ENCODE assay signal across 23 cellular contexts in genomic region chr1:160488347-160489058, GRCh38. TPM values are rescaled to one million over a fixed set of nuclear protein-coding genes. Genes with fewer than 3 reads are reported as not detected.
DNase-seq lines count a peak whose midpoint lies in the region; ATAC-seq and TF ChIP-seq lines count a peak whose summit lies in the region.
"Had no signal": no experiment of that assay in that cellular context is flagged by ENCODE, and none has a peak within 500 bp of the region (broad histone marks: within the 10 kb centered on the region; RNA-seq: fewer than 3 reads in every experiment).

No MANE protein-coding gene starts in this region.

- TF ChIP-seq CTCF in ascending aorta (IDR thresholded peaks at IDR 0.05) = no peak

- ATAC-seq in stimulated activated naive CD8-positive, alpha-beta T cell treated with anti-CD3 and anti-CD28 coated beads, Interleukin-15, amount 100 ng/mL, for 72 hours = no peak
- ATAC-seq in HG03135 (IDR thresholded peaks at IDR 0.05; ENCODE audit: unreplicated experiment) (peak; percentile 69), GM21381 (IDR thresholded peaks at IDR 0.05; ENCODE audit: unreplicated experiment) (no peak), GM18498 (IDR thresholded peaks at IDR 0.05; ENCODE audit: unreplicated experiment) (no peak)
- ATAC-seq in activated naive CD8-positive, alpha-beta T cell treated with anti-CD3 and anti-CD28 coated beads, Interleukin-2, amount 50 U/mL, for 24 hours = no peak
- ATAC-seq: left ventricle myocardium superior, right cardiac atrium had no signal

- H3K27me3 Mint-ChIP-seq in stimulated activated naive CD8-positive, alpha-beta T cell treated with anti-CD3 and anti-CD28 coated beads, Interleukin-15, Interleukin-2, amounts not matched to agents 100 ng/mL and 50 ng/mL, for 24 hours = no peaks in the 10 kb centered on the region
- H3K27me3 Mint-ChIP-seq in stimulated activated naive CD8-positive, alpha-beta T cell treated with anti-CD3 and anti-CD28 coated beads, Interleukin-15, amount 100 ng/mL, for 72 hours = no peaks in the 10 kb centered on the region
- no peaks in the 10 kb centered on the region for H3K27me3 Mint-ChIP-seq in activated naive CD8-positive, alpha-beta T cell treated with anti-CD3 and anti-CD28 coated beads, Interleukin-2, amount 50 U/mL, for 24 hours

- H3K27ac Mint-ChIP-seq in stimulated activated naive CD8-positive, alpha-beta T cell treated with anti-CD3 and anti-CD28 coated beads, Interleukin-15, Interleukin-2, amounts not matched to agents 100 ng/mL and 50 ng/mL, for 24 hours = peak overlapping the region; percentile 67
- H3K27ac Mint-ChIP-seq in stimulated activated naive CD8-positive, alpha-beta T cell treated with anti-CD3 and anti-CD28 coated beads, Interleukin-15, amount 100 ng/mL, for 72 hours = no peak overlapping the region
- H3K27ac Mint-ChIP-seq in activated naive CD8-positive, alpha-beta T cell treated with anti-CD3 and anti-CD28 coated beads, Interleukin-2, amount 50 U/mL, for 24 hours = peak overlapping the region; percentile 73
- H3K27ac Mint-ChIP-seq: activated T-helper 2 cell treated with anti-CD3 and anti-CD28 coated beads, Interferon-gamma antibody, Interleukin-2, Interleukin-4, amounts not matched to agents 10 μg/mL and 5 μg/mL and 100 μg/mL, durations not matched to agents 14 hours and 24 hours and 36 hours had no signal

- H3K4me1 Mint-ChIP-seq in stimulated activated naive CD8-positive, alpha-beta T cell treated with anti-CD3 and anti-CD28 coated beads, Interleukin-15, Interleukin-2, amounts not matched to agents 100 ng/mL and 50 ng/mL, for 24 hours (ENCODE audit: low read depth) = peaks cover 55% of the 10 kb centered on the region
- H3K4me1 Mint-ChIP-seq in stimulated activated naive CD8-positive, alpha-beta T cell treated with anti-CD3 and anti-CD28 coated beads, Interleukin-15, amount 100 ng/mL, for 72 hours = peaks cover 34% of the 10 kb centered on the region
- peaks cover 49% of the 10 kb centered on the region for H3K4me1 Mint-ChIP-seq in activated naive CD8-positive, alpha-beta T cell treated with anti-CD3 and anti-CD28 coated beads, Interleukin-2, amount 50 U/mL, for 24 hours

- no peak overlapping the region for H3K4me3 Mint-ChIP-seq in stimulated activated naive CD8-positive, alpha-beta T cell treated with anti-CD3 and anti-CD28 coated beads, Interleukin-15, Interleukin-2, amounts not matched to agents 100 ng/mL and 50 ng/mL, for 24 hours
- no peak overlapping the region for H3K4me3 Mint-ChIP-seq in stimulated activated naive CD8-positive, alpha-beta T cell treated with anti-CD3 and anti-CD28 coated beads, Interleukin-15, amount 100 ng/mL, for 72 hours
- H3K4me3 Mint-ChIP-seq in activated naive CD8-positive, alpha-beta T cell treated with anti-CD3 and anti-CD28 coated beads, Interleukin-2, amount 50 U/mL, for 24 hours = no peak overlapping the region

- no peak overlapping the region for H3K4me3 ChIP-seq in ascending aorta
- H3K4me3 ChIP-seq: esophagus muscularis mucosa, tibial nerve had no signal

- no peaks in the 10 kb centered on the region for H3K9me3 ChIP-seq in ascending aorta
- H3K9me3 ChIP-seq: esophagus muscularis mucosa, tibial nerve had no signal

- intact Hi-C loops in ascending aorta (cut with DNase I) = no loop called here

- peaks cover 42% of the 10 kb centered on the region for H3K36me3 Mint-ChIP-seq in stimulated activated naive CD8-positive, alpha-beta T cell treated with anti-CD3 and anti-CD28 coated beads, Interleukin-15, Interleukin-2, amounts not matched to agents 100 ng/mL and 50 ng/mL, for 24 hours (ENCODE audit: low read depth)
- H3K36me3 Mint-ChIP-seq in activated naive CD8-positive, alpha-beta T cell treated with anti-CD3 and anti-CD28 coated beads, Interleukin-2, amount 50 U/mL, for 24 hours (ENCODE audit: low read depth) = peaks cover 66% of the 10 kb centered on the region

- H3K9me3 Mint-ChIP-seq in stimulated activated naive CD8-positive, alpha-beta T cell treated with anti-CD3 and anti-CD28 coated beads, Interleukin-15, Interleukin-2, amounts not matched to agents 100 ng/mL and 50 ng/mL, for 24 hours = peaks cover 8% of the 10 kb centered on the region
- peaks cover 6 to 7% of the 10 kb centered on the region in 2 donors for H3K9me3 Mint-ChIP-seq in stimulated activated naive CD8-positive, alpha-beta T cell treated with anti-CD3 and anti-CD28 coated beads, Interleukin-15, amount 100 ng/mL, for 72 hours
- peaks cover 12% of the 10 kb centered on the region for H3K9me3 Mint-ChIP-seq in activated naive CD8-positive, alpha-beta T cell treated with anti-CD3 and anti-CD28 coated beads, Interleukin-2, amount 50 U/mL, for 24 hours
- H3K9me3 Mint-ChIP-seq: activated T-helper 2 cell treated with anti-CD3 and anti-CD28 coated beads, Interferon-gamma antibody, Interleukin-2, Interleukin-4, amounts not matched to agents 10 μg/mL and 5 μg/mL and 100 μg/mL, durations not matched to agents 14 hours and 24 hours and 36 hours had no signal

- no peak overlapping the region for H3K27ac ChIP-seq in ascending aorta
- H3K27ac ChIP-seq: esophagus muscularis mucosa had no signal

- no peak for DNase-seq in stimulated activated naive CD8-positive, alpha-beta T cell treated with anti-CD3 and anti-CD28 coated beads, Interleukin-15, amount 100 ng/mL, for 72 hours
- no peak for DNase-seq in activated naive CD8-positive, alpha-beta T cell treated with anti-CD3 and anti-CD28 coated beads, Interleukin-2, amount 50 U/mL, for 24 hours
- DNase-seq in ascending aorta (ENCODE audit: low spot score in 2 of 2) (no peak), amniotic stem cell (lab: John Stamatoyannopoulos, UW) (no peak)
- DNase-seq: activated CD4-positive, CD25-positive, alpha-beta regulatory T cell; central memory CD4-positive, alpha-beta T cell; glutamatergic neuron; left ventricle myocardium superior; MV-4-11; NCI-H2029 treated with DMSO at 0.1 percent for 48 hours; NCI-H524; right cardiac atrium; stimulated activated CD4-positive, alpha-beta T cell treated with anti-CD3 and anti-CD28 coated beads, Interleukin-15, amount 100 ng/mL, for 24 hours; stimulated activated naive CD4-positive, alpha-beta T cell had no signal

- H3K4me1 ChIP-seq in ascending aorta = no peaks in the 10 kb centered on the region
- H3K4me1 ChIP-seq: esophagus muscularis mucosa, tibial nerve had no signal

- no peaks in the 10 kb centered on the region for H3K27me3 ChIP-seq in ascending aorta
- H3K27me3 ChIP-seq: esophagus muscularis mucosa, tibial nerve had no signal

- no peaks in the 10 kb centered on the region for H3K36me3 ChIP-seq in ascending aorta
- H3K36me3 ChIP-seq: esophagus muscularis mucosa, tibial nerve had no signal

RNA-seq across cellular contexts. Expression of gene SLAMF6, which starts 34.6 kb away (rescaled TPM):
- not detected for total RNA-seq in ascending aorta
- total RNA-seq: osteoblast, SK-MEL-5 had no signal

Comparison
In these comparisons a context has a peak if more than half of its experiments do, and no peak if none do; other contexts are left out.
1. H3K27ac Mint-ChIP-seq: peak in stimulated activated naive CD8-positive, alpha-beta T cell treated with anti-CD3 and anti-CD28 coated beads, Interleukin-15, Interleukin-2, amounts not matched to agents 100 ng/mL and 50 ng/mL, for 24 hours (single experiment) and activated naive CD8-positive, alpha-beta T cell treated with anti-CD3 and anti-CD28 coated beads, Interleukin-2, amount 50 U/mL, for 24 hours (single experiment); none in stimulated activated naive CD8-positive, alpha-beta T cell treated with anti-CD3 and anti-CD28 coated beads, Interleukin-15, amount 100 ng/mL, for 72 hours (0 of 2).